Comparison of ENCODE assay signal across 14 cellular contexts in genomic region chr21:25752389-25752788, GRCh38. TPM values are rescaled to one million over a fixed set of nuclear protein-coding genes. Genes with fewer than 3 reads are reported as not detected.
A peak's percentile ranks its signal among the peaks of the same experiment; 100 is the strongest.
DNase-seq lines count a peak whose midpoint lies in the region; TF ChIP-seq lines count a peak whose summit lies in the region.
"Had no signal": no experiment of that assay in that cellular context is flagged by ENCODE, and none has a peak within 500 bp of the region (broad histone marks: within the 10 kb centered on the region; RNA-seq: fewer than 3 reads in every experiment).

No MANE protein-coding gene starts in this region.

- no peak overlapping the region for H3K4me2 ChIP-seq in PC-9

- no peak for TF ChIP-seq CTCF in PC-9 (conservative IDR thresholded peaks at IDR 0.05)

- peak overlapping the region; percentile 31; the same call in 1 of the 2 replicates for H3K4me3 ChIP-seq in SK-N-MC
- no peak overlapping the region for H3K4me3 ChIP-seq in PC-9

- H3K27ac ChIP-seq in SK-N-MC (peak overlapping the region; percentile 93), PC-9 (no peak overlapping the region)
- H3K27ac ChIP-seq: 22Rv1, HL-60 had no signal

- H2AFZ ChIP-seq in PC-9 = no peak overlapping the region

- H3K27me3 ChIP-seq in PC-9 (ENCODE audit: insufficient read depth, low read depth) = no peaks in the 10 kb centered on the region

- H3K9me3 ChIP-seq in SK-N-MC (ENCODE audit: low read depth, low read length) (no peaks in the 10 kb centered on the region), PC-9 (ENCODE audit: insufficient read depth, low read depth) (no peaks in the 10 kb centered on the region)
- H3K9me3 ChIP-seq: Caco-2 had no signal

- peak overlapping the region; percentile 4 for H3K27ac Mint-ChIP-seq in activated T-cell treated with anti-CD3 and anti-CD28 coated beads, Interleukin-2, amount 50 U/mL, for 24 hours
- H3K27ac Mint-ChIP-seq: CD14-positive monocyte had no signal

- no peaks in the 10 kb centered on the region for H3K9me2 ChIP-seq in PC-9 (ENCODE audit: insufficient read depth)

- H3K36me3 ChIP-seq in SK-N-MC (ENCODE audit: insufficient read depth, low read length) (peaks cover 63% of the 10 kb centered on the region), PC-9 (ENCODE audit: low read depth) (no peaks in the 10 kb centered on the region)

- no peak overlapping the region for H3K4me3 Mint-ChIP-seq in activated T-cell treated with anti-CD3 and anti-CD28 coated beads, Interleukin-2, amount 50 U/mL, for 24 hours
- H3K4me3 Mint-ChIP-seq: CD14-positive monocyte; CD8-positive, alpha-beta memory T cell had no signal

- POLR2A ChIA-PET in PC-9 (lab: Charles Lee; ENCODE audit: unreplicated experiment) = no interaction called here

- no TSS peak for BruUV-seq in PC-9 (replicated peaks; lab: Mats Ljungman, UMichigan)

- intact Hi-C loops in PC-9 (cut with micrococcal nuclease; ENCODE audit: unreplicated experiment) = no loop called here

- H3K4me1 ChIP-seq in PC-9 (replicated peaks; ENCODE audit: insufficient read depth) = no peaks in the 10 kb centered on the region
- H3K4me1 ChIP-seq: Caco-2 had no signal

- H4K20me1 ChIP-seq in PC-9 (ENCODE audit: insufficient read depth) = no peaks in the 10 kb centered on the region

- no peaks in the 10 kb centered on the region for H3K9me3 Mint-ChIP-seq in activated T-cell treated with anti-CD3 and anti-CD28 coated beads, Interleukin-2, amount 50 U/mL, for 24 hours
- H3K9me3 Mint-ChIP-seq: CD14-positive monocyte; CD8-positive, alpha-beta memory T cell had no signal

- CTCF ChIA-PET in PC-9 (lab: Charles Lee) = no interaction called here

- peaks cover 81% of the 10 kb centered on the region for H3K36me3 Mint-ChIP-seq in activated T-cell treated with anti-CD3 and anti-CD28 coated beads, Interleukin-2, amount 50 U/mL, for 24 hours (ENCODE audit: low read depth)

- no peak for DNase-seq in activated T-cell treated with anti-CD3 and anti-CD28 coated beads, Interleukin-2, amount 50 U/mL, for 24 hours
- no peak for DNase-seq in activated T-cell treated with anti-CD3 and anti-CD28 coated beads, Interleukin-2, amount 50 U/mL, for 48 hours
- DNase-seq in SK-N-MC (ENCODE audit: low read depth, low spot score) (peak; percentile 75), foreskin melanocyte (peak; percentile 66), islet precursor cell (no peak), NOMO-1 treated with DMSO at 0.1 percent for 48 hours (lab: John Stamatoyannopoulos, UW; ENCODE audit: unreplicated experiment) (no peak), PC-9 (no peak)
- DNase-seq: Caco-2; CD8-positive, alpha-beta memory T cell; DND-41; HCEC 1CT had no signal

- H3K9ac ChIP-seq in SK-N-MC (ENCODE audit: insufficient read length) = peak overlapping the region; percentile 28

- no peaks in the 10 kb centered on the region for H3K79me2 ChIP-seq in PC-9 (ENCODE audit: low read depth)

- H3K27me3 Mint-ChIP-seq in activated T-cell treated with anti-CD3 and anti-CD28 coated beads, Interleukin-2, amount 50 U/mL, for 24 hours = no peaks in the 10 kb centered on the region
- H3K27me3 Mint-ChIP-seq: CD8-positive, alpha-beta memory T cell had no signal

- H3F3A ChIP-seq in PC-9 (ENCODE audit: insufficient read depth, low read depth) = no peaks in the 10 kb centered on the region

- peaks cover 27% of the 10 kb centered on the region for H3K4me1 Mint-ChIP-seq in activated T-cell treated with anti-CD3 and anti-CD28 coated beads, Interleukin-2, amount 50 U/mL, for 24 hours (ENCODE audit: low read depth)

RNA-seq across cellular contexts. Expression of gene GABPA, which starts 17.6 kb away (rescaled TPM):
- 18.2 and 20.5 TPM in 2 replicates for total RNA-seq in PC-9 (2021)

RNA-seq across cellular contexts. Expression of gene ATP5PF, which starts 17.7 kb away (rescaled TPM):
- 62.1 and 108 TPM in 2 replicates for total RNA-seq in PC-9 (2021)

Comparison
In these comparisons a context has a peak if more than half of its experiments do, and no peak if none do; other contexts are left out.
1. DNase-seq: peak in SK-N-MC (single experiment) and foreskin melanocyte (single experiment); none in activated T-cell treated with anti-CD3 and anti-CD28 coated beads, Interleukin-2, amount 50 U/mL, for 24 hours (single experiment), activated T-cell treated with anti-CD3 and anti-CD28 coated beads, Interleukin-2, amount 50 U/mL, for 48 hours (0 of 2), islet precursor cell (single experiment), NOMO-1 treated with DMSO at 0.1 percent for 48 hours (single experiment) and PC-9 (0 of 2).